1 cellular context compared by ENCODE assay signal in genomic region chr14:69766984-69767368, GRCh38.
TF ChIP-seq lines count a peak whose summit lies in the region.

Gene SRSF5, plus strand, starts transcription at chr14:69767142. Its CDS starts 1,015 bp downstream, at chr14:69768157.

TF ChIP-seq in HepG2, 621 proteins besides CTCF, POLR2A, EP300 and RAD21 (continued from another document and continues in another):
- TF ChIP-seq ZNF318 (CRISPR knock-in tag; IDR thresholded peaks at IDR 0.05) (no peak), HHEX (CRISPR knock-in tag; IDR thresholded peaks at IDR 0.05) (no peak), ZNF713 (CRISPR knock-in tag; IDR thresholded peaks at IDR 0.05) (no peak), ZNF674 (CRISPR knock-in tag; IDR thresholded peaks at IDR 0.05; ENCODE audit: low read depth) (no peak), GPN1 (CRISPR knock-in tag; IDR thresholded peaks at IDR 0.05; ENCODE audit: borderline replicate concordance) (no peak), MLLT10 (CRISPR knock-in tag; IDR thresholded peaks at IDR 0.05) (no peak), ZNF616 (CRISPR knock-in tag; IDR thresholded peaks at IDR 0.05; ENCODE audit: low read depth) (0 out of 2 replicates have a peak, but pooled peaks have one; percentile 71), MED8 (CRISPR knock-in tag; IDR thresholded peaks at IDR 0.05; ENCODE audit: insufficient replicate concordance) (peak; percentile 59), SMAD1 (CRISPR knock-in tag; IDR thresholded peaks at IDR 0.05; ENCODE audit: borderline replicate concordance, low read depth) (no peak; the same call in 1 of the 2 replicates), TGIF2 (CRISPR knock-in tag; IDR thresholded peaks at IDR 0.05) (peak; percentile 71), LRRFIP1 (CRISPR knock-in tag; conservative IDR thresholded peaks at IDR 0.05) (no peak), ZBTB4 (CRISPR knock-in tag; IDR thresholded peaks at IDR 0.05; ENCODE audit: borderline replicate concordance) (no peak), HNF1B (CRISPR knock-in tag; IDR thresholded peaks at IDR 0.05) (peak; percentile 75), GLI4 (CRISPR knock-in tag; IDR thresholded peaks at IDR 0.05; ENCODE audit: borderline replicate concordance) (no peak), RAD51 (IDR thresholded peaks at IDR 0.05; ENCODE audit: borderline replicate concordance) (no peak), ZNF7 (CRISPR knock-in tag; IDR thresholded peaks at IDR 0.05) (0 out of 2 replicates have a peak, but pooled peaks have one; percentile 29), ZNF224 (CRISPR knock-in tag; IDR thresholded peaks at IDR 0.05) (no peak), POLR2G (IDR thresholded peaks at IDR 0.05; ENCODE audit: low read depth, low read length) (peak; percentile 99), SALL1 (CRISPR knock-in tag; IDR thresholded peaks at IDR 0.05) (peak; percentile 92), ZNF777 (CRISPR knock-in tag; IDR thresholded peaks at IDR 0.05) (peak; percentile 49; the same call in 1 of the 2 replicates), ZKSCAN8 (CRISPR knock-in tag; IDR thresholded peaks at IDR 0.05; ENCODE audit: borderline replicate concordance) (no peak), RBAK (CRISPR knock-in tag; IDR thresholded peaks at IDR 0.05) (peak; percentile 70; the same call in 1 of the 2 replicates), BHLHE40 (IDR thresholded peaks at IDR 0.05; ENCODE audit: low read length) (0 out of 2 replicates have a peak, but pooled peaks have one; percentile 2), ZNF572 (CRISPR knock-in tag; IDR thresholded peaks at IDR 0.05) (no peak)
- TF ChIP-seq, protein P1, sequence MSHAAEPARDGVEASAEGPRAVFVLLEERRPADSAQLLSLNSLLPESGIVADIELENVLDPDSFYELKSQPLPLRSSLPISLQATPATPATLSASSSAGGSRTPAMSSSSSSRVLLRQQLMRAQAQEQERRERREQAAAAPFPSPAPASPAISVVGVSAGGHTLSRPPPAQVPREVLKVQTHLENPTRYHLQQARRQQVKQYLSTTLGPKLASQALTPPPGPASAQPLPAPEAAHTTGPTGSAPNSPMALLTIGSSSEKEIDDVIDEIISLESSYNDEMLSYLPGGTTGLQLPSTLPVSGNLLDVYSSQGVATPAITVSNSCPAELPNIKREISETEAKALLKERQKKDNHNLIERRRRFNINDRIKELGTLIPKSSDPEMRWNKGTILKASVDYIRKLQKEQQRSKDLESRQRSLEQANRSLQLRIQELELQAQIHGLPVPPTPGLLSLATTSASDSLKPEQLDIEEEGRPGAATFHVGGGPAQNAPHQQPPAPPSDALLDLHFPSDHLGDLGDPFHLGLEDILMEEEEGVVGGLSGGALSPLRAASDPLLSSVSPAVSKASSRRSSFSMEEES (CRISPR knock-in tag; IDR thresholded peaks at IDR 0.05), result no peak
- TF ChIP-seq, protein P2, sequence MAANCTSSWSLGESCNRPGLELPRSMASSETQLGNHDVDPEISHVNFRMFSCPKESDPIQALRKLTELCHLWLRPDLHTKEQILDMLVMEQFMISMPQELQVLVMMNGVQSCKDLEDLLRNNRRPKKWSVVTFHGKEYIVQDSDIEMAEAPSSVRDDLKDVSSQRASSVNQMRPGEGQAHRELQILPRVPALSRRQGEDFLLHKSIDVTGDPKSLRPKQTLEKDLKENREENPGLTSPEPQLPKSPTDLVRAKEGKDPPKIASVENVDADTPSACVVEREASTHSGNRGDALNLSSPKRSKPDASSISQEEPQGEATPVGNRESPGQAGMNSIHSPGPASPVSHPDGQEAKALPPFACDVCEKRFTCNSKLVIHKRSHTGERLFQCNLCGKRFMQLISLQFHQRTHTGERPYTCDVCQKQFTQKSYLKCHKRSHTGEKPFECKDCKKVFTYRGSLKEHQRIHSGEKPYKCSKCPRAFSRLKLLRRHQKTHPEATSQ (CRISPR knock-in tag; IDR thresholded peaks at IDR 0.05; ENCODE audit: borderline replicate concordance), result peak; percentile 57; the same call in 1 of the 2 replicates
- TF ChIP-seq, protein P3, sequence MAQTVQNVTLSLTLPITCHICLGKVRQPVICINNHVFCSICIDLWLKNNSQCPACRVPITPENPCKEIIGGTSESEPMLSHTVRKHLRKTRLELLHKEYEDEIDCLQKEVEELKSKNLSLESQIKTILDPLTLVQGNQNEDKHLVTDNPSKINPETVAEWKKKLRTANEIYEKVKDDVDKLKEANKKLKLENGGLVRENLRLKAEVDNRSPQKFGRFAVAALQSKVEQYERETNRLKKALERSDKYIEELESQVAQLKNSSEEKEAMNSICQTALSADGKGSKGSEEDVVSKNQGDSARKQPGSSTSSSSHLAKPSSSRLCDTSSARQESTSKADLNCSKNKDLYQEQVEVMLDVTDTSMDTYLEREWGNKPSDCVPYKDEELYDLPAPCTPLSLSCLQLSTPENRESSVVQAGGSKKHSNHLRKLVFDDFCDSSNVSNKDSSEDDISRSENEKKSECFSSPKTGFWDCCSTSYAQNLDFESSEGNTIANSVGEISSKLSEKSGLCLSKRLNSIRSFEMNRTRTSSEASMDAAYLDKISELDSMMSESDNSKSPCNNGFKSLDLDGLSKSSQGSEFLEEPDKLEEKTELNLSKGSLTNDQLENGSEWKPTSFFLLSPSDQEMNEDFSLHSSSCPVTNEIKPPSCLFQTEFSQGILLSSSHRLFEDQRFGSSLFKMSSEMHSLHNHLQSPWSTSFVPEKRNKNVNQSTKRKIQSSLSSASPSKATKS (CRISPR knock-in tag; IDR thresholded peaks at IDR 0.05), result no peak
- TF ChIP-seq, protein P4, sequence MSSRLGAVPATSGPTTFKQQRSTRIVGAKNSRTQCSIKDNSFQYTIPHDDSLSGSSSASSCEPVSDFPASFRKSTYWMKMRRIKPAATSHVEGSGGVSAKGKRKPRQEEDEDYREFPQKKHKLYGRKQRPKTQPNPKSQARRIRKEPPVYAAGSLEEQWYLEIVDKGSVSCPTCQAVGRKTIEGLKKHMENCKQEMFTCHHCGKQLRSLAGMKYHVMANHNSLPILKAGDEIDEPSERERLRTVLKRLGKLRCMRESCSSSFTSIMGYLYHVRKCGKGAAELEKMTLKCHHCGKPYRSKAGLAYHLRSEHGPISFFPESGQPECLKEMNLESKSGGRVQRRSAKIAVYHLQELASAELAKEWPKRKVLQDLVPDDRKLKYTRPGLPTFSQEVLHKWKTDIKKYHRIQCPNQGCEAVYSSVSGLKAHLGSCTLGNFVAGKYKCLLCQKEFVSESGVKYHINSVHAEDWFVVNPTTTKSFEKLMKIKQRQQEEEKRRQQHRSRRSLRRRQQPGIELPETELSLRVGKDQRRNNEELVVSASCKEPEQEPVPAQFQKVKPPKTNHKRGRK (CRISPR knock-in tag; IDR thresholded peaks at IDR 0.05), result no peak
- TF ChIP-seq, protein P5, sequence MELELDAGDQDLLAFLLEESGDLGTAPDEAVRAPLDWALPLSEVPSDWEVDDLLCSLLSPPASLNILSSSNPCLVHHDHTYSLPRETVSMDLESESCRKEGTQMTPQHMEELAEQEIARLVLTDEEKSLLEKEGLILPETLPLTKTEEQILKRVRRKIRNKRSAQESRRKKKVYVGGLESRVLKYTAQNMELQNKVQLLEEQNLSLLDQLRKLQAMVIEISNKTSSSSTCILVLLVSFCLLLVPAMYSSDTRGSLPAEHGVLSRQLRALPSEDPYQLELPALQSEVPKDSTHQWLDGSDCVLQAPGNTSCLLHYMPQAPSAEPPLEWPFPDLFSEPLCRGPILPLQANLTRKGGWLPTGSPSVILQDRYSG (CRISPR knock-in tag; IDR thresholded peaks at IDR 0.05), result no peak
